ENCODE assay signal across 9 cellular contexts in the genomic region with DNA sequence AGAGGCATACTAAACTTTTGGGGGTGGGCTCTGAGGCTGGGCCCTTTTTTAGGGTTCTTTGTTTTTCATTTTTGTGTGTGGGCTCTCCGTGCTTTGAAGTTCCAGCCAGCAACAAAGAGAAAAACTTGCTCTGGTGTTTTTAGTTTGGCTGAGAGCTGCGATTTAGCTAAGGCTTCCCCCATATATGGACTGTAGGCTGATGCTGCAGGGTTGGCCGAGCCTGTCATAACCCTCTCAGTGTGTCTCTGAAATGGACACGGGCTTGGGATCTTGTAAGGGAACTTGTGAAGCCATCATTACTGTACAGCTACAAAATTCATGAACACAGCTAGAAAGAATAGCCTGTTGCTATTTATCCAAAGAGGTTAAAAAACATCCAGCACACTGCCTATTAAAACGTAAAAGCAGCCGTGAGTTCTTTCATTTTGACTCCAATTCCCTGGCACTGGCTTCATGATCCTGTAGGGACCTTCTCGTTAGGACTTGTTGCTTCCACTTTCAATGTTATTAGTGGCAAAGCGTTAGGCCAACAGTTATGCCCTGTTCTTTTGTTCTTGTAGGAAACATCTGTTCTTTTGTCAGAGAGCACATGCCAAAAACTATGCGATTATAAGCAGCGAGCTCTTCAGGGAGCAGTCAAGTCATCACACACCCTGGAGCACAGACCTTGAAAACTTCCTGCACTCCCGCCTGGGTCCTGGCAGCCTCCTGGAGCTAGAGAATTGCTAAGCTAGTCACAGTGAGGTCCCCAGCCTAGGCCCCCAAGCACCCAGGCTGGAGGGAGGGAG.
A peak's percentile ranks its signal among the peaks of the same experiment; 100 is the strongest.
DNase-seq lines count a peak whose midpoint lies in the region; ATAC-seq and TF ChIP-seq lines count a peak whose summit lies in the region.
"Had no signal": no experiment of that assay in that cellular context is flagged by ENCODE, and none has a peak within 500 bp of the region (broad histone marks: within the 10 kb centered on the region; RNA-seq: fewer than 3 reads in every experiment).

No MANE protein-coding gene starts in this region.

- H3K9ac ChIP-seq in mammary epithelial cell (ENCODE audit: insufficient read depth, low read length) = no peak overlapping the region
- peak overlapping the region; percentile 35 for H3K9ac ChIP-seq in muscle layer of colon (ENCODE audit: low read length)

- H3K4me3 Mint-ChIP-seq in MCF 10A (ENCODE audit: unreplicated experiment) = peak overlapping the region; percentile 19
- no peak overlapping the region for H3K4me3 Mint-ChIP-seq in natural killer cell treated with Interleukin-12 subunit alpha and Interleukin-12 subunit beta and Interleukin-15 and Interleukin-18, amount 100 ng/mL, for 72 hours

- DNase-seq in MCF 10A (ENCODE audit: unreplicated experiment) (no peak), mammary epithelial cell (no peak), dorsolateral prefrontal cortex (no peak), CD1c-positive myeloid dendritic cell (ENCODE audit: extremely low spot score) (no peak)
- DNase-seq in natural killer cell treated with Interleukin-12 subunit alpha and Interleukin-12 subunit beta and Interleukin-15 and Interleukin-18, amount 100 ng/mL, for 72 hours (ENCODE audit: low spot score) = no peak
- DNase-seq: NCI-H2081 had no signal

- no peak overlapping the region for H3K27ac Mint-ChIP-seq in MCF 10A (ENCODE audit: low read depth, unreplicated experiment)
- no peak overlapping the region for H3K27ac Mint-ChIP-seq in natural killer cell treated with Interleukin-12 subunit alpha and Interleukin-12 subunit beta and Interleukin-15 and Interleukin-18, amount 100 ng/mL, for 72 hours

- CTCF ChIA-PET in MCF 10A (lab: Yijun Ruan, JAX) (interaction anchor here (0.7 kb wide), 1 partner anchor 213 kb away, joined by 3 read pairs; no protein-coding TSS in a partner anchor), mammary epithelial cell (lab: Charles Lee; ENCODE audit: low non-redundant PET) (no interaction called here)

- in situ Hi-C loops in mammary epithelial cell (cut with MboI; ENCODE audit: low sequenced_read_pairs in 2 of 2) = no loop called here

- no peaks in the 10 kb centered on the region for H3K79me2 ChIP-seq in mammary epithelial cell (ENCODE audit: insufficient read depth, low read length)

- ATAC-seq in GM21723 (IDR thresholded peaks at IDR 0.05; ENCODE audit: unreplicated experiment) (no peak), HG02571 (IDR thresholded peaks at IDR 0.05; ENCODE audit: unreplicated experiment) (no peak)
- ATAC-seq in natural killer cell treated with Interleukin-12 subunit alpha and Interleukin-12 subunit beta and Interleukin-15 and Interleukin-18, amount 100 ng/mL, for 72 hours = no peak

- intact Hi-C loops in MCF 10A (cut with micrococcal nuclease) = no loop called here
- intact Hi-C loops in mammary epithelial cell (cut with micrococcal nuclease) = no loop called here
- intact Hi-C loops in dorsolateral prefrontal cortex (cut with DNase I) = no loop called here

- H3K4me3 ChIP-seq in mammary epithelial cell (replicated peaks in 1 of 3; ENCODE audit: insufficient read depth in 1 of 3, low read depth in 2 of 3, low read length in 3 of 3) (no peak overlapping the region), dorsolateral prefrontal cortex (peak overlapping the region in 32 of 59 donors; percentile 1 to 48 (median 22)), muscle layer of colon (ENCODE audit: low read depth in 1 of 2, low read length in 2 of 2) (peak overlapping the region; percentile 29 to 59)

- no peaks in the 10 kb centered on the region for H4K20me1 ChIP-seq in mammary epithelial cell (ENCODE audit: insufficient read depth, low read length)

- no peaks in the 10 kb centered on the region for H3K36me3 Mint-ChIP-seq in MCF 10A (ENCODE audit: insufficient read depth, unreplicated experiment)
- no peaks in the 10 kb centered on the region for H3K36me3 Mint-ChIP-seq in natural killer cell treated with Interleukin-12 subunit alpha and Interleukin-12 subunit beta and Interleukin-15 and Interleukin-18, amount 100 ng/mL, for 72 hours

- dilution Hi-C loops in mammary epithelial cell (cut with HindIII; ENCODE audit: low sequenced_read_pairs) = no loop called here

- H3K9me3 ChIP-seq in mammary epithelial cell (replicated peaks; ENCODE audit: insufficient read depth, low read length) (no peaks in the 10 kb centered on the region), muscle layer of colon (ENCODE audit: low read length) (no peaks in the 10 kb centered on the region)

- H3K36me3 ChIP-seq in mammary epithelial cell (ENCODE audit: insufficient read depth, low read length) (no peaks in the 10 kb centered on the region), muscle layer of colon (ENCODE audit: insufficient read depth, low read length) (no peaks in the 10 kb centered on the region)

- H3K4me1 ChIP-seq in mammary epithelial cell (ENCODE audit: insufficient read depth, low read length) (no peaks in the 10 kb centered on the region), muscle layer of colon (ENCODE audit: insufficient read depth, low read length) (peaks cover 37% of the 10 kb centered on the region)

- H3K27ac ChIP-seq in mammary epithelial cell (ENCODE audit: insufficient read depth, low read depth, low read length) = no peak overlapping the region
- H3K27ac ChIP-seq in dorsolateral prefrontal cortex = peak overlapping the region in 14 of 59 donors; percentile 4 to 67 (median 43)
- peak overlapping the region; percentile 87 for H3K27ac ChIP-seq in muscle layer of colon (ENCODE audit: low read depth, low read length)

- H3K27me3 Mint-ChIP-seq in MCF 10A (ENCODE audit: insufficient read depth, unreplicated experiment) = no peaks in the 10 kb centered on the region
- peaks cover 0 to 9% of the 10 kb centered on the region in 2 donors for H3K27me3 Mint-ChIP-seq in natural killer cell treated with Interleukin-12 subunit alpha and Interleukin-12 subunit beta and Interleukin-15 and Interleukin-18, amount 100 ng/mL, for 72 hours

- H3K9me3 Mint-ChIP-seq in MCF 10A (ENCODE audit: unreplicated experiment) = no peaks in the 10 kb centered on the region
- H3K9me3 Mint-ChIP-seq in natural killer cell treated with Interleukin-12 subunit alpha and Interleukin-12 subunit beta and Interleukin-15 and Interleukin-18, amount 100 ng/mL, for 72 hours = no peaks in the 10 kb centered on the region

- 2% methylated on average over 11 of the region's 11 CpGs for WGBS in mammary epithelial cell (ENCODE audit: low coverage, missing lambda C conversion rate)

- H3K4me1 Mint-ChIP-seq in MCF 10A (ENCODE audit: insufficient read depth, unreplicated experiment) = peaks cover 17% of the 10 kb centered on the region
- no peaks in the 10 kb centered on the region for H3K4me1 Mint-ChIP-seq in natural killer cell treated with Interleukin-12 subunit alpha and Interleukin-12 subunit beta and Interleukin-15 and Interleukin-18, amount 100 ng/mL, for 72 hours (ENCODE audit: low read depth in 2 of 2)

- TF ChIP-seq CTCF in MCF 10A (IDR thresholded peaks at IDR 0.05; ENCODE audit: unreplicated experiment) (no peak), mammary epithelial cell (conservative IDR thresholded peaks at IDR 0.05 in 1 of 2, IDR thresholded peaks at IDR 0.05 in 1 of 2; ENCODE audit: extremely low read depth in 1 of 2, insufficient read depth in 1 of 2, low read depth in 1 of 2, low read length in 2 of 2) (no peak), dorsolateral prefrontal cortex (IDR thresholded peaks at IDR 0.05 in 54 of 56, conservative IDR thresholded peaks at IDR 0.05 in 2 of 56; ENCODE audit: low read depth in 1 of 56, partially characterized antibody in 56 of 56) (no peak)

- POLR2A ChIA-PET in MCF 10A (lab: Yijun Ruan, JAX) = no interaction called here

- H3K4me2 ChIP-seq in mammary epithelial cell (ENCODE audit: insufficient read depth, low read depth, low read length) = no peak overlapping the region

- no peak overlapping the region for H2AFZ ChIP-seq in mammary epithelial cell (ENCODE audit: low read depth, low read length)

- H3K27me3 ChIP-seq in mammary epithelial cell (ENCODE audit: insufficient read depth, low read length) (no peaks in the 10 kb centered on the region), dorsolateral prefrontal cortex (peaks cover 0 to 4% (median 0%) of the 10 kb centered on the region in 45 donors), muscle layer of colon (ENCODE audit: control insufficient read depth in 1 of 2, insufficient read depth in 2 of 2, low read length in 2 of 2) (no peaks in the 10 kb centered on the region)

- no TSS peak for BruUV-seq in MCF 10A (replicated peaks; lab: Mats Ljungman, UMichigan)
- BruUV-seq in mammary epithelial cell (replicated peaks; lab: Mats Ljungman, UMichigan) = no TSS peak

Comparison
In these comparisons a context has a peak if more than half of its experiments do, and no peak if none do; other contexts are left out.
1. H3K4me3 ChIP-seq: peak in dorsolateral prefrontal cortex (32 of 59) and muscle layer of colon (2 of 2); none in mammary epithelial cell (0 of 3).